9 cellular contexts compared by ENCODE assay signal in genomic region chr11:63020671-63021255, GRCh38. TPM values are rescaled to one million over a fixed set of nuclear protein-coding genes. Genes with fewer than 3 reads are reported as not detected.
A peak's percentile ranks its signal among the peaks of the same experiment; 100 is the strongest.
DNase-seq lines count a peak whose midpoint lies in the region; ATAC-seq and TF ChIP-seq lines count a peak whose summit lies in the region.
"Had no signal": no experiment of that assay in that cellular context is flagged by ENCODE, and none has a peak within 500 bp of the region (broad histone marks: within the 10 kb centered on the region; RNA-seq: fewer than 3 reads in every experiment).

No MANE protein-coding gene starts in this region.

- H3K4me1 Mint-ChIP-seq in activated T-helper 17 cell treated with anti-CD3 and anti-CD28 coated beads, Interleukin-2, amount 50 U/mL, for 72 hours: no peaks in the 10 kb centered on the region

- no peaks in the 10 kb centered on the region for H3K36me3 Mint-ChIP-seq in activated T-helper 17 cell treated with anti-CD3 and anti-CD28 coated beads, Interleukin-2, amount 50 U/mL, for 72 hours (ENCODE audit: low read depth)

- H3K27me3 ChIP-seq in BJ (ENCODE audit: control insufficient read depth, insufficient read depth, low read length): peaks cover 2% of the 10 kb centered on the region; the same call in 1 of the 2 replicates
- H3K27me3 ChIP-seq: SJCRH30 had no signal

- no peaks in the 10 kb centered on the region for H3K4me1 ChIP-seq in mucosa of descending colon (ENCODE audit: low read depth)

- CTCF ChIA-PET in BJ (lab: Yijun Ruan, JAX): interaction anchor here (4.5 to 8.7 kb wide), 2 partner anchors 11 to 114 kb away, joined by 35 to 376 read pairs; no protein-coding TSS in a partner anchor

- no peak for DNase-seq in BJ (ENCODE audit: low read depth)
- DNase-seq in HFF-Myc (ENCODE audit: extremely low read depth, low read depth): no peak
- DNase-seq in mucosa of descending colon: peak in 2 of 3 donors; percentile 20 to 39
- no peak for DNase-seq in NCI-H2196 (lab: John Stamatoyannopoulos, UW; ENCODE audit: unreplicated experiment)

- intact Hi-C loops in mucosa of descending colon (cut with DNase I, micrococcal nuclease): no loop called here

- POLR2A ChIA-PET in BJ (lab: Charles Lee): no interaction called here

- no peak overlapping the region for H3K4me3 ChIP-seq in BJ (ENCODE audit: low read depth, low read length)
- H3K4me3 ChIP-seq in HFF-Myc (replicated peaks; ENCODE audit: low read depth, low read length): no peak overlapping the region
- no peak overlapping the region for H3K4me3 ChIP-seq in mucosa of descending colon
- H3K4me3 ChIP-seq: SJCRH30 had no signal

- ATAC-seq in activated T-helper 17 cell treated with anti-CD3 and anti-CD28 coated beads, Interleukin-2, amount 50 U/mL, for 72 hours (replicated peaks): peak; percentile 32
- ATAC-seq in mucosa of descending colon: peak; percentile 46
- no peak for ATAC-seq in GM21515 (IDR thresholded peaks at IDR 0.05; ENCODE audit: unreplicated experiment)
- no peak for ATAC-seq in GM18498 (IDR thresholded peaks at IDR 0.05; ENCODE audit: unreplicated experiment)
- ATAC-seq in GM19463 (IDR thresholded peaks at IDR 0.05; ENCODE audit: unreplicated experiment): no peak

- no peaks in the 10 kb centered on the region for H3K9me3 ChIP-seq in mucosa of descending colon
- H3K9me3 ChIP-seq: SJCRH30 had no signal

- H3K36me3 ChIP-seq in BJ (ENCODE audit: control insufficient read depth, insufficient read depth, low read length) (no peaks in the 10 kb centered on the region), mucosa of descending colon (ENCODE audit: low read depth) (no peaks in the 10 kb centered on the region)
- H3K36me3 ChIP-seq: SJCRH30 had no signal

- no peak overlapping the region for H3K27ac Mint-ChIP-seq in activated T-helper 17 cell treated with anti-CD3 and anti-CD28 coated beads, Interleukin-2, amount 50 U/mL, for 72 hours

- H3K27me3 Mint-ChIP-seq in activated T-helper 17 cell treated with anti-CD3 and anti-CD28 coated beads, Interleukin-2, amount 50 U/mL, for 72 hours: peaks cover 23% of the 10 kb centered on the region

- no peak overlapping the region for H3K4me3 Mint-ChIP-seq in activated T-helper 17 cell treated with anti-CD3 and anti-CD28 coated beads, Interleukin-2, amount 50 U/mL, for 72 hours

- H3K9me3 Mint-ChIP-seq in activated T-helper 17 cell treated with anti-CD3 and anti-CD28 coated beads, Interleukin-2, amount 50 U/mL, for 72 hours: no peaks in the 10 kb centered on the region

- TF ChIP-seq CTCF in BJ (IDR thresholded peaks at IDR 0.05; ENCODE audit: insufficient read depth, low read depth, low read length) (peak; percentile 39; the same call in 1 of the 2 replicates), HFF-Myc (IDR thresholded peaks at IDR 0.05; ENCODE audit: low read depth, low read length, missing control alignments) (peak; percentile 57), mucosa of descending colon (IDR thresholded peaks at IDR 0.05) (no peak)

RNA-seq across cellular contexts. Expression of gene SLC22A8, which starts 5.1 kb away (rescaled TPM):
- polyA plus RNA-seq in BJ (2011; rRNA removed): not detected in 2 replicates
- polyA minus RNA-seq in BJ (2011; rRNA and poly(A)+ RNA removed): not detected in 2 replicates
- total RNA-seq in activated T-helper 17 cell treated with anti-CD3 and anti-CD28 coated beads, Interleukin-2, amount 50 U/mL, for 72 hours: not detected
- total RNA-seq in mucosa of descending colon: not detected
- total RNA-seq: SJCRH30 had no signal

RNA-seq across cellular contexts. Expression of gene SLC22A6, which starts 36.0 kb away (rescaled TPM):
- polyA plus RNA-seq in BJ (2011; rRNA removed): not detected in 2 replicates
- not detected in 2 replicates for polyA minus RNA-seq in BJ (2011; rRNA and poly(A)+ RNA removed)
- total RNA-seq in activated T-helper 17 cell treated with anti-CD3 and anti-CD28 coated beads, Interleukin-2, amount 50 U/mL, for 72 hours: not detected
- total RNA-seq in mucosa of descending colon: not detected
- total RNA-seq: SJCRH30 had no signal

Comparison
In these comparisons a context has a peak if more than half of its experiments do, and no peak if none do; other contexts are left out.
1. DNase-seq: peak in mucosa of descending colon (2 of 3); none in BJ (single experiment), HFF-Myc (single experiment) and NCI-H2196 (single experiment).
2. ATAC-seq: peak in activated T-helper 17 cell treated with anti-CD3 and anti-CD28 coated beads, Interleukin-2, amount 50 U/mL, for 72 hours (single experiment) and mucosa of descending colon (single experiment); none in GM21515 (single experiment), GM18498 (single experiment) and GM19463 (single experiment).